Comparison of ENCODE assay signal across 9 cellular contexts in genomic region chr6:170152989-170153388, GRCh38.
DNase-seq lines count a peak whose midpoint lies in the region; ATAC-seq, FAIRE-seq and TF ChIP-seq lines count a peak whose summit lies in the region.
"Had no signal": no experiment of that assay in that cellular context is flagged by ENCODE, and none has a peak within 500 bp of the region (broad histone marks: within the 10 kb centered on the region; RNA-seq: fewer than 3 reads in every experiment).

No MANE protein-coding gene starts in this region.

- CTCF ChIA-PET in H1 (lab: Charles Lee; ENCODE audit: partially characterized antibody) = interaction anchor here (0.9 to 1.9 kb wide), 4 partner anchors 20 to 377 kb away, joined by 3 to 4 read pairs (median 4); no protein-coding TSS in a partner anchor

- H3K4ac ChIP-seq in H1 (replicated peaks; ENCODE audit: insufficient read length, low read depth, low read length) (no peak overlapping the region), neuronal stem cell (ENCODE audit: low read length) (no peak overlapping the region)

- 39% methylated on average over 12 of the region's 13 CpGs; no CpG with 5 or more reads in 1 of the 2 experiments for WGBS in H1 (ENCODE audit: extremely low coverage in 1 of 2, insufficient coverage in 1 of 2, insufficient read length in 1 of 2, insufficient replicate concordance in 2 of 2, low coverage in 1 of 2, low lambda C conversion rate in 2 of 2, missing lambda C conversion rate in 1 of 2), 2 experiments
- no CpG with 5 or more reads among the region's 13 CpGs for WGBS in neuronal stem cell (ENCODE audit: extremely low coverage in 2 of 2, insufficient read length in 2 of 2, insufficient replicate concordance in 1 of 2), 2 donors

- no peak overlapping the region for H3K9ac ChIP-seq in H1 (replicated peaks in 1 of 4; ENCODE audit: extremely low read depth in 1 of 4, low read depth in 3 of 4, low read length in 3 of 4)
- no peak overlapping the region for H3K9ac ChIP-seq in neuronal stem cell (ENCODE audit: low read depth, low read length, poor library complexity)

- H3K9me3 ChIP-seq in H1 (ENCODE audit: insufficient read depth in 2 of 2, low read depth in 1 of 2, low read length in 1 of 2) = no peaks in the 10 kb centered on the region
- H3K9me3 ChIP-seq in neuronal stem cell (replicated peaks in 1 of 2; ENCODE audit: control insufficient read depth in 2 of 2, insufficient read depth in 1 of 2, low read depth in 1 of 2, low read length in 2 of 2) = no peaks in the 10 kb centered on the region

- H3K23ac ChIP-seq in H1 (ENCODE audit: insufficient read length) (no peak overlapping the region), neuronal stem cell (ENCODE audit: low read depth, low read length, poor library complexity) (peak overlapping the region; percentile 0)

- H3K14ac ChIP-seq in H1 (ENCODE audit: insufficient read length) = no peak overlapping the region
- H3K14ac ChIP-seq in neuronal stem cell (ENCODE audit: low read length) = no peak overlapping the region

- H2BK12ac ChIP-seq in H1 (ENCODE audit: low read depth, low read length) (peak overlapping the region; percentile 87; the same call in 1 of the 2 replicates), neuronal stem cell (ENCODE audit: low read length) (peak overlapping the region; percentile 25)

- POLR2A ChIA-PET in H1 (lab: Charles Lee; ENCODE audit: partially characterized antibody) = no interaction called here

- H2AFZ ChIP-seq in H1 (ENCODE audit: low read length) (no peak overlapping the region), neuronal stem cell (ENCODE audit: low read length) (peak overlapping the region; percentile 75)

- peak overlapping the region; percentile 15; the same call in 1 of the 2 replicates for H3K27ac ChIP-seq in H1 (ENCODE audit: low read depth, low read length)
- H3K27ac ChIP-seq in neuronal stem cell (replicated peaks; ENCODE audit: low read length) = peak overlapping the region; percentile 77

- peak overlapping the region; percentile 75; the same call in 1 of the 2 replicates for H2BK5ac ChIP-seq in H1 (ENCODE audit: low read depth, low read length)
- H2BK5ac ChIP-seq in neuronal stem cell (ENCODE audit: low read length) = peak overlapping the region; percentile 89

- H3K18ac ChIP-seq in H1 (ENCODE audit: extremely low read depth, low read length) (peak overlapping the region; percentile 32), neuronal stem cell (ENCODE audit: low read length) (peak overlapping the region; percentile 92)

- H4K5ac ChIP-seq in H1 (ENCODE audit: insufficient read length, low read depth, low read length) = no peak overlapping the region

- H3K4me1 ChIP-seq in H1 (replicated peaks in 1 of 4; ENCODE audit: control insufficient read depth in 3 of 4, insufficient read depth in 4 of 4, low read length in 3 of 4) (peaks cover 0 to 25% (median 10%) of the 10 kb centered on the region in 4 experiments; a peak in 4 of 7 replicates), neuronal stem cell (ENCODE audit: control insufficient read depth in 2 of 2, insufficient read depth in 1 of 2, low read depth in 1 of 2, low read length in 2 of 2) (peaks cover 16 to 37% of the 10 kb centered on the region in 2 donors)

- H3K4me2 ChIP-seq in H1 (ENCODE audit: insufficient read depth in 1 of 2, low read depth in 2 of 2, low read length in 2 of 2) (peak overlapping the region; percentile 13 to 35; a peak in 2 of 4 replicates), neuronal stem cell (ENCODE audit: insufficient read depth, low read length, poor library complexity, severe bottlenecking) (no peak overlapping the region)

- H2BK20ac ChIP-seq in H1 (ENCODE audit: low read length) = 0 out of 2 replicates have a peak overlapping the region, but pooled peaks have one; percentile 80

- TF ChIP-seq EP300 in H1 (IDR thresholded peaks at IDR 0.05; ENCODE audit: borderline replicate concordance in 1 of 2, low read depth in 2 of 2, low read length in 2 of 2) = no peak

- H4K8ac ChIP-seq in H1 (ENCODE audit: extremely low read depth, insufficient read depth, low read length) (no peak overlapping the region; the same call in none of the 2 replicates), neuronal stem cell (ENCODE audit: low read depth, low read length) (peak overlapping the region; percentile 86)

- H3K4me3 ChIP-seq in H1 (ENCODE audit: extremely low read depth in 1 of 4, insufficient read depth in 2 of 4, low read depth in 3 of 4, low read length in 4 of 4) (no peak overlapping the region), neuronal stem cell (ENCODE audit: low read length in 2 of 2) (no peak overlapping the region)

- H2BK120ac ChIP-seq in H1 (replicated peaks; ENCODE audit: low read depth, low read length) (no peak overlapping the region), neuronal stem cell (ENCODE audit: low read depth, low read length) (peak overlapping the region; percentile 99)

- TF ChIP-seq CTCF in H1 (IDR thresholded peaks at IDR 0.05; ENCODE audit: control extremely low read depth in 1 of 3, insufficient read depth in 1 of 3, low read depth in 1 of 3, low read length in 3 of 3) (no peak), GM10266 (IDR thresholded peaks at IDR 0.05; ENCODE audit: control insufficient read depth, insufficient read depth, low read depth, missing control alignments) (no peak)

- FAIRE-seq in H54 (lab: Jason Lieb, UNC) (no peak), H1 (lab: Jason Lieb, UNC) (no peak)
- FAIRE-seq: TTC549 had no signal

- H3K79me1 ChIP-seq in H1 (ENCODE audit: low read depth, low read length) (no peaks in the 10 kb centered on the region), neuronal stem cell (ENCODE audit: low read depth, low read length) (no peaks in the 10 kb centered on the region)

- H2AK5ac ChIP-seq in H1 (ENCODE audit: low read depth, low read length) = 0 out of 2 replicates have a peak overlapping the region, but pooled peaks have one; percentile 13
- peak overlapping the region; percentile 99 for H2AK5ac ChIP-seq in neuronal stem cell (ENCODE audit: low read depth, low read length)

- DNase-seq in H54 (ENCODE audit: insufficient read length, low spot score) = peak; percentile 48
- peak; percentile 86 for DNase-seq in NCI-H2171 (lab: John Stamatoyannopoulos, UW)
- DNase-seq in H1 (ENCODE audit: low read depth in 1 of 2, low spot score in 2 of 2) = peak in 1 of 2 experiments; percentile 23
- DNase-seq in neuronal stem cell (ENCODE audit: low spot score) = peak; percentile 62
- no peak for DNase-seq in AG20443 (ENCODE audit: low spot score)
- no peak for DNase-seq in GM10266 (ENCODE audit: extremely low spot score)

- H3K79me2 ChIP-seq in H1 (ENCODE audit: control insufficient read depth in 1 of 2, insufficient read depth in 2 of 2, low read length in 2 of 2) = no peaks in the 10 kb centered on the region

- H3K56ac ChIP-seq in H1 (replicated peaks; ENCODE audit: insufficient read length, low read depth, low read length) = no peak overlapping the region

- no peaks in the 10 kb centered on the region for H3K23me2 ChIP-seq in H1 (ENCODE audit: low read depth, low read length)

- ATAC-seq in GM19463 (IDR thresholded peaks at IDR 0.05; ENCODE audit: unreplicated experiment) (no peak), HG03439 (IDR thresholded peaks at IDR 0.05; ENCODE audit: unreplicated experiment) (no peak)

- H3K27me3 ChIP-seq in H1 (replicated peaks in 1 of 4; ENCODE audit: control insufficient read depth in 3 of 4, extremely low read depth in 1 of 4, insufficient read depth in 3 of 4, low read length in 3 of 4) = no peaks in the 10 kb centered on the region; a peak in 2 of 7 replicates
- H3K27me3 ChIP-seq in neuronal stem cell (ENCODE audit: control insufficient read depth in 3 of 3, insufficient read depth in 3 of 3, low read depth in 1 of 3, low read length in 3 of 3) = peaks cover 0 to 11% (median 2%) of the 10 kb centered on the region in 3 experiments

- TF ChIP-seq POLR2A in H54 (IDR thresholded peaks at IDR 0.05; ENCODE audit: low read depth, low read length) (no peak), H1 (IDR thresholded peaks at IDR 0.05; ENCODE audit: control extremely low read depth in 1 of 2, low read depth in 2 of 2, low read length in 2 of 2) (no peak)

- H4K20me1 ChIP-seq in H1 (replicated peaks in 1 of 2; ENCODE audit: control insufficient read depth in 1 of 2, insufficient read depth in 2 of 2, low read length in 2 of 2) = no peaks in the 10 kb centered on the region

- peak overlapping the region; percentile 86 for H4K91ac ChIP-seq in H1 (replicated peaks; ENCODE audit: insufficient read length, low read length)
- no peak overlapping the region for H4K91ac ChIP-seq in neuronal stem cell (ENCODE audit: low read depth, low read length, poor library complexity)

- TF ChIP-seq RAD21 in H1 (IDR thresholded peaks at IDR 0.05 in 1 of 2, conservative IDR thresholded peaks at IDR 0.05 in 1 of 2; ENCODE audit: low read depth in 2 of 2, low read length in 2 of 2) = no peak; a peak in 1 of 4 replicates

- H2BK15ac ChIP-seq in H1 (ENCODE audit: low read length) (peak overlapping the region; percentile 95; the same call in 1 of the 2 replicates), neuronal stem cell (ENCODE audit: low read length) (peak overlapping the region; percentile 99)

- no peaks in the 10 kb centered on the region for H3K36me3 ChIP-seq in H1 (ENCODE audit: control insufficient read depth in 2 of 4, insufficient read depth in 4 of 4, low read length in 3 of 4)
- H3K36me3 ChIP-seq in neuronal stem cell (replicated peaks in 1 of 2; ENCODE audit: control insufficient read depth in 2 of 2, insufficient read depth in 2 of 2, low read length in 2 of 2) = no peaks in the 10 kb centered on the region

TF ChIP-seq in H1, 55 proteins besides CTCF, POLR2A, EP300 and RAD21 (continues in another document):
- TF ChIP-seq SP2 (IDR thresholded peaks at IDR 0.05; ENCODE audit: low read length) (no peak), JUND (IDR thresholded peaks at IDR 0.05; ENCODE audit: low read length) (peak; percentile 67; the same call in 1 of the 2 replicates), BACH1 (IDR thresholded peaks at IDR 0.05; ENCODE audit: low read length) (peak; percentile 83), MAX (IDR thresholded peaks at IDR 0.05) (peak; percentile 86), SIX5 (IDR thresholded peaks at IDR 0.05; ENCODE audit: low read depth, low read length) (no peak), ATF2 (IDR thresholded peaks at IDR 0.05; ENCODE audit: low read length) (no peak)

Comparison
In these comparisons a context has a peak if more than half of its experiments do, and no peak if none do; other contexts are left out.
1. DNase-seq: peak in H54 (single experiment), NCI-H2171 (single experiment) and neuronal stem cell (single experiment); none in AG20443 (single experiment) and GM10266 (single experiment).